In genomic region chr22:17781319-17782031, GRCh38 we compare ENCODE assay signal across 8 cellular contexts. TPM values are rescaled to one million over a fixed set of nuclear protein-coding genes. Genes with fewer than 3 reads are reported as not detected.
DNase-seq lines count a peak whose midpoint lies in the region; ATAC-seq and TF ChIP-seq lines count a peak whose summit lies in the region.

No MANE protein-coding gene starts in this region.

- no peaks in the 10 kb centered on the region for H3K27me3 ChIP-seq in BE2C

- ATAC-seq in GM19025 (IDR thresholded peaks at IDR 0.05; ENCODE audit: low read depth, unreplicated experiment): peak; percentile 52
- ATAC-seq in left lobe of liver: no peak

- H3K4me1 ChIP-seq in BE2C: peaks cover 37% of the 10 kb centered on the region

- H3K9me3 ChIP-seq in BE2C: no peaks in the 10 kb centered on the region

- DNase-seq in BE2C (peak; percentile 90), NCI-H1105 (lab: John Stamatoyannopoulos, UW) (peak; percentile 25), iris pigment epithelial cell (ENCODE audit: low read depth) (peak; percentile 95), stromal cell of bone marrow (ENCODE audit: low read depth) (peak; percentile 76), left lobe of liver (ENCODE audit: low spot score) (no peak), germinal center (ENCODE audit: low spot score) (no peak)
- DNase-seq in activated T-helper 9 cell treated with anti-CD3 and anti-CD28 coated beads, Interleukin-2, amount 50 U/mL, for 16 hours (ENCODE audit: low read depth): peak; percentile 61

- H3K4me3 ChIP-seq in BE2C (ENCODE audit: low read depth, low read length): peak overlapping the region; percentile 11; the same call in 1 of the 2 replicates

- TF ChIP-seq CTCF in BE2C (IDR thresholded peaks at IDR 0.05; ENCODE audit: low read depth, low read length): no peak

- no peaks in the 10 kb centered on the region for H3K36me3 ChIP-seq in BE2C

RNA-seq across cellular contexts. Expression of gene BID, which starts 7.2 kb away (rescaled TPM):
- polyA plus RNA-seq in BE2C (2012; ENCODE audit: insufficient read depth, insufficient read length, low read depth): 55.8 TPM
- total RNA-seq in left lobe of liver: 30.9 TPM

Comparison
In these comparisons a context has a peak if more than half of its experiments do, and no peak if none do; other contexts are left out.
1. DNase-seq: peak in BE2C (single experiment), NCI-H1105 (single experiment), activated T-helper 9 cell treated with anti-CD3 and anti-CD28 coated beads, Interleukin-2, amount 50 U/mL, for 16 hours (single experiment), iris pigment epithelial cell (single experiment) and stromal cell of bone marrow (single experiment); none in left lobe of liver (single experiment) and germinal center (single experiment).